Comparison of ENCODE assay signal across 8 cellular contexts in the genomic region with DNA sequence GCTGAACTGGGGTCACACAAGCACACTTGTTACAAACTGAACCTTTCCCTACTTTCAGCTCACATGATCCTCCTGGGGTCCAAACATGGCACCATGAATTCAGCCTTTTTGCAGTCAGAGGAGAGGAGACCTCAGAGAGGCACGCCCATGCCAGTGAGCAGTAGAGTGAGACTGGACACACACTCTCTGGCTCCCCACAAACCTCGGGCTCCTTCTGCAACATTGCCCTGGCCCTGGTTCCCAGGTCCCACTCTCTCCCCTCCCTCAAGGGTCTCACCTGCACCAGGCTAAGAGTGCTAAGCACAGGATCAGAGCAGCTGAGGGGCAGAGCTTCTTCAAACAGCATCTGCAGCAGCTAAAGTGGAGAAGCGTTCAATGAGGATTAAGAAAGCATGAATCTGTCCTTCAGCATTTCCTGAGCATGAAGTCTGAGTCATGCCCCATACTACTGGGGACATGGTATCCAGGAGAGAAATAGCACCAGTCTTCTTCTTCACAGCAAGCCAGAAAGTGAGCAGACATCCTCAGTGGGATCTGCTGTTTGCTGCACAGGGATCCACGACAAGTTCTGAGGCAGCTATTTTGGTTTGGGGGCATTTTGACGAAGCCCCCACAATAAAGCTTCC. TPM values are rescaled to one million over a fixed set of nuclear protein-coding genes. Genes with fewer than 3 reads are reported as not detected.
DNase-seq lines count a peak whose midpoint lies in the region; ATAC-seq, FAIRE-seq and TF ChIP-seq lines count a peak whose summit lies in the region.
"Had no signal": no experiment of that assay in that cellular context is flagged by ENCODE, and none has a peak within 500 bp of the region (broad histone marks: within the 10 kb centered on the region; RNA-seq: fewer than 3 reads in every experiment).

No MANE protein-coding gene starts in this region.

- H3K9me3 Mint-ChIP-seq in GM23338, result peaks cover 6% of the 10 kb centered on the region; the same call in 1 of the 3 replicates

- H3F3A ChIP-seq in GM23338 (replicated peaks; ENCODE audit: low read depth), result no peaks in the 10 kb centered on the region

- POLR2A ChIA-PET in HepG2 (lab: Yijun Ruan, JAX), result no interaction called here

- H3K4me3 ChIP-seq in GM23338, result no peak overlapping the region
- H3K4me3 ChIP-seq in RWPE2 (ENCODE audit: severe bottlenecking), result no peak overlapping the region
- no peak overlapping the region for H3K4me3 ChIP-seq in HepG2 (replicated peaks in 1 of 3; ENCODE audit: insufficient read depth in 1 of 3, low read depth in 2 of 3, low read length in 3 of 3)

- no peak overlapping the region for H3K27ac Mint-ChIP-seq in GM23338

- no peak for DNase-seq in GM23338 (ENCODE audit: low spot score)
- no peak for DNase-seq in RWPE2 (ENCODE audit: low spot score)
- DNase-seq in HepG2 (ENCODE audit: low spot score), result no peak
- DNase-seq in NCI-H1930 (lab: John Stamatoyannopoulos, UW), result no peak
- no peak for DNase-seq in cerebellar cortex (ENCODE audit: low spot score)
- DNase-seq in NCI-H748 (lab: John Stamatoyannopoulos, UW; ENCODE audit: unreplicated experiment), result no peak
- DNase-seq: NCI-H774 had no signal

- no peak overlapping the region for H3K4me3 Mint-ChIP-seq in GM23338

- H2AFZ ChIP-seq in GM23338 (peak overlapping the region; percentile 14; the same call in 1 of the 2 replicates), HepG2 (ENCODE audit: low read length) (no peak overlapping the region)

- no peaks in the 10 kb centered on the region for H3K9me2 ChIP-seq in GM23338 (ENCODE audit: insufficient read depth)

- H3K4me1 Mint-ChIP-seq in GM23338, result no peaks in the 10 kb centered on the region

- BruUV-seq in HepG2 (replicated peaks; lab: Mats Ljungman, UMichigan), result no TSS peak

- TF ChIP-seq CTCF in GM23338 (conservative IDR thresholded peaks at IDR 0.05; ENCODE audit: low read depth in 2 of 2), result no peak
- TF ChIP-seq CTCF in RWPE2 (IDR thresholded peaks at IDR 0.05; ENCODE audit: poor library complexity, severe bottlenecking), result no peak
- no peak for TF ChIP-seq CTCF in HepG2 (CRISPR knock-in tag; IDR thresholded peaks at IDR 0.05)

- H3K27me3 Mint-ChIP-seq in GM23338 (ENCODE audit: insufficient read depth, low read depth, poor library complexity), result no peaks in the 10 kb centered on the region

- TF ChIP-seq POLR2A in HepG2 (IDR thresholded peaks at IDR 0.05; ENCODE audit: insufficient read depth in 1 of 2, low read depth in 2 of 2, low read length in 2 of 2), result no peak

- H3K27ac ChIP-seq in GM23338 (ENCODE audit: low read depth) (no peak overlapping the region), RWPE2 (ENCODE audit: poor library complexity, severe bottlenecking) (no peak overlapping the region), HepG2 (ENCODE audit: extremely low read length, insufficient read depth, low read length) (no peak overlapping the region)

- no peaks in the 10 kb centered on the region for H3K27me3 ChIP-seq in GM23338 (ENCODE audit: insufficient read depth)
- H3K27me3 ChIP-seq in RWPE2 (ENCODE audit: insufficient read depth, poor library complexity, severe bottlenecking), result no peaks in the 10 kb centered on the region
- no peaks in the 10 kb centered on the region; a peak in 1 of 5 replicates for H3K27me3 ChIP-seq in HepG2 (ENCODE audit: control insufficient read depth in 1 of 2, insufficient read depth in 2 of 2, low read length in 2 of 2)

- H3K79me2 ChIP-seq in GM23338 (replicated peaks; ENCODE audit: insufficient read depth) (no peaks in the 10 kb centered on the region), HepG2 (ENCODE audit: insufficient read depth, low read length) (no peaks in the 10 kb centered on the region)

- no peak for TF ChIP-seq EP300 in HepG2 (IDR thresholded peaks at IDR 0.05; ENCODE audit: low read depth in 2 of 2, low read length in 2 of 2)
- TF ChIP-seq EP300 in HepG2 (CRISPR knock-in tag; IDR thresholded peaks at IDR 0.05; ENCODE audit: borderline replicate concordance), result no peak

- H3K4me1 ChIP-seq in GM23338 (ENCODE audit: insufficient read depth) (no peaks in the 10 kb centered on the region), RWPE2 (ENCODE audit: insufficient read depth, poor library complexity, severe bottlenecking) (peaks cover 16% of the 10 kb centered on the region), HepG2 (ENCODE audit: insufficient read depth, low read length) (peaks cover 13% of the 10 kb centered on the region)

- H3K9me3 ChIP-seq in RWPE2 (ENCODE audit: severe bottlenecking) (no peaks in the 10 kb centered on the region), HepG2 (ENCODE audit: low read length) (no peaks in the 10 kb centered on the region)

- in situ Hi-C loops in HepG2 (cut with HindIII; ENCODE audit: extremely low pct_ligation_motif_present, low pct_unique_long_range_greater_than_20kb), result no loop called here

- no peak for ATAC-seq in GM23338
- peak; percentile 76 for ATAC-seq in RWPE2 (ENCODE audit: low read depth)
- ATAC-seq in HepG2, result peak; percentile 60

- 44% methylated on average over 5 of the region's 5 CpGs for WGBS in HepG2 (ENCODE audit: low lambda C conversion rate)

- no peak for FAIRE-seq in HepG2 (lab: Jason Lieb, UNC)
- FAIRE-seq: endometrium had no signal

- intact Hi-C loops in HepG2 (cut with micrococcal nuclease; ENCODE audit: unreplicated experiment), result no loop called here

- TF ChIP-seq RAD21 in HepG2 (CRISPR knock-in tag; IDR thresholded peaks at IDR 0.05), result no peak

- H3K36me3 ChIP-seq in GM23338 (ENCODE audit: insufficient read depth), result no peaks in the 10 kb centered on the region
- H3K36me3 ChIP-seq in RWPE2 (ENCODE audit: low read depth), result no peaks in the 10 kb centered on the region
- H3K36me3 ChIP-seq in HepG2 (replicated peaks in 1 of 2; ENCODE audit: control insufficient read depth in 1 of 2, insufficient read depth in 2 of 2, low read length in 2 of 2), result no peaks in the 10 kb centered on the region

- H3K36me3 Mint-ChIP-seq in GM23338 (ENCODE audit: low read depth), result no peaks in the 10 kb centered on the region

- CTCF ChIA-PET in HepG2 (lab: Yijun Ruan, JAX; ENCODE audit: low intra/inter-chr PET ratio, low total read pairs), result no interaction called here

- H4K20me1 ChIP-seq in GM23338 (replicated peaks; ENCODE audit: insufficient read depth) (no peaks in the 10 kb centered on the region), HepG2 (ENCODE audit: insufficient read depth, low read length) (no peaks in the 10 kb centered on the region)

- no peak overlapping the region for H3K9ac ChIP-seq in HepG2 (ENCODE audit: insufficient read depth, low read depth, low read length)

- H3K4me2 ChIP-seq in GM23338 (no peak overlapping the region), HepG2 (ENCODE audit: low read depth, low read length) (no peak overlapping the region)

RNA-seq across cellular contexts. Expression of gene SLC35A4, which starts 27.2 kb away (rescaled TPM):
- total RNA-seq in GM23338 (2014; rRNA removed; shearing (Covaris generic)), result 34.4 and 39.1 TPM in 2 replicates
- polyA plus RNA-seq in GM23338 (2016; fragmentation: Nextera tagmentation; extraction: Ambion mirVana), result 17.7 and 19.0 TPM in 2 replicates
- total RNA-seq in HepG2 (2016; rRNA removed; fragmentation: Illumina TruSeq; extraction: Trizol), result 0.71 and 0.95 TPM in 2 replicates
- total RNA-seq in HepG2 (2016; cell fraction: cytosol; rRNA removed; fragmentation: Illumina TruSeq; extraction: Trizol; ENCODE audit: low read depth), result 0.18 and 0.20 TPM in 2 replicates
- 0.55 and 1.4 TPM in 2 replicates for total RNA-seq in HepG2 (2016; cell fraction: insoluble cytoplasmic fraction; rRNA removed; fragmentation: Illumina TruSeq; extraction: Trizol)
- 1.3 TPM in 2 replicates for total RNA-seq in HepG2 (2016; cell fraction: membrane; rRNA removed; fragmentation: Illumina TruSeq; extraction: Trizol)
- 0.50 and 1.2 TPM in 2 replicates for total RNA-seq in HepG2 (2016; cell fraction: nucleus; rRNA removed; fragmentation: Illumina TruSeq; extraction: Trizol)
- 4.0 and 5.0 TPM in 2 replicates for polyA plus RNA-seq in HepG2 (2011; rRNA removed)
- 2.0 and 2.4 TPM in 2 replicates for polyA plus RNA-seq in HepG2 (2011; cell fraction: cytosol; rRNA removed)
- 1.8 and 2.8 TPM in 2 replicates for polyA plus RNA-seq in HepG2 (2011; cell fraction: nucleus; rRNA removed)
- polyA plus RNA-seq in HepG2 (2012), result 1.7 and 2.1 TPM in 2 replicates
- 0.37 and 0.50 TPM in 2 replicates for polyA plus RNA-seq in HepG2 (2016; cell fraction: cytosol; fragmentation: Illumina TruSeq; extraction: Trizol; ENCODE audit: low read depth)
- polyA plus RNA-seq in HepG2 (2016; cell fraction: insoluble cytoplasmic fraction; fragmentation: Illumina TruSeq; extraction: Trizol; ENCODE audit: low read depth), result 1.2 and 1.3 TPM in 2 replicates
- 1.8 TPM in 2 replicates for polyA plus RNA-seq in HepG2 (2016; cell fraction: membrane; fragmentation: Illumina TruSeq; extraction: Trizol; ENCODE audit: low read depth)
- polyA plus RNA-seq in HepG2 (2016; cell fraction: nucleus; fragmentation: Illumina TruSeq; extraction: Trizol; ENCODE audit: insufficient read depth, low read depth), result 1.0 and 1.4 TPM in 2 replicates
- 4.2 and 169 TPM in 2 replicates for polyA minus RNA-seq in HepG2 (2011; rRNA and poly(A)+ RNA removed; ENCODE audit: low replicate concordance)
- 0.79 TPM in 2 replicates for polyA minus RNA-seq in HepG2 (2011; cell fraction: cytosol; rRNA and poly(A)+ RNA removed)
- polyA minus RNA-seq in HepG2 (2011; cell fraction: nucleus; rRNA and poly(A)+ RNA removed), result 1.0 and 1.5 TPM in 2 replicates

RNA-seq across cellular contexts. Expression of gene APBB3, which starts 27.5 kb away (rescaled TPM):
- total RNA-seq in GM23338 (2014; rRNA removed; shearing (Covaris generic)), result 10.2 and 15.4 TPM in 2 replicates
- polyA plus RNA-seq in GM23338 (2016; fragmentation: Nextera tagmentation; extraction: Ambion mirVana) (7.7 and 9.0 TPM in 2 replicates), HepG2 (2011; rRNA removed) (0.78 and 1.4 TPM in 2 replicates)
- total RNA-seq in HepG2 (2016; rRNA removed; fragmentation: Illumina TruSeq; extraction: Trizol), result 0.22 and 0.38 TPM in 2 replicates
- not detected in 2 replicates for total RNA-seq in HepG2 (2016; cell fraction: cytosol; rRNA removed; fragmentation: Illumina TruSeq; extraction: Trizol; ENCODE audit: low read depth)
- 0.24 TPM in 1 of 2 replicates, not detected in the other for total RNA-seq in HepG2 (2016; cell fraction: insoluble cytoplasmic fraction; rRNA removed; fragmentation: Illumina TruSeq; extraction: Trizol)
- not detected in 2 replicates for total RNA-seq in HepG2 (2016; cell fraction: membrane; rRNA removed; fragmentation: Illumina TruSeq; extraction: Trizol)
- total RNA-seq in HepG2 (2016; cell fraction: nucleus; rRNA removed; fragmentation: Illumina TruSeq; extraction: Trizol), result 0.43 and 0.78 TPM in 2 replicates
- 0.17 and 0.21 TPM in 2 replicates for polyA plus RNA-seq in HepG2 (2011; cell fraction: cytosol; rRNA removed)
- 9.0 and 9.1 TPM in 2 replicates for polyA plus RNA-seq in HepG2 (2011; cell fraction: nucleus; rRNA removed)
- polyA plus RNA-seq in HepG2 (2012), result 0.38 and 0.51 TPM in 2 replicates
- polyA plus RNA-seq in HepG2 (2016; cell fraction: cytosol; fragmentation: Illumina TruSeq; extraction: Trizol; ENCODE audit: low read depth), result not detected in 2 replicates
- polyA plus RNA-seq in HepG2 (2016; cell fraction: insoluble cytoplasmic fraction; fragmentation: Illumina TruSeq; extraction: Trizol; ENCODE audit: low read depth), result not detected in 2 replicates
- polyA plus RNA-seq in HepG2 (2016; cell fraction: membrane; fragmentation: Illumina TruSeq; extraction: Trizol; ENCODE audit: low read depth), result not detected in 2 replicates
- 1.9 and 2.0 TPM in 2 replicates for polyA plus RNA-seq in HepG2 (2016; cell fraction: nucleus; fragmentation: Illumina TruSeq; extraction: Trizol; ENCODE audit: insufficient read depth, low read depth)
- 0.68 and 26.5 TPM in 2 replicates for polyA minus RNA-seq in HepG2 (2011; rRNA and poly(A)+ RNA removed; ENCODE audit: low replicate concordance)
- polyA minus RNA-seq in HepG2 (2011; cell fraction: cytosol; rRNA and poly(A)+ RNA removed), result 0.70 TPM in 1 of 2 replicates, not detected in the other
- 1.3 and 3.2 TPM in 2 replicates for polyA minus RNA-seq in HepG2 (2011; cell fraction: nucleus; rRNA and poly(A)+ RNA removed)

RNA-seq across cellular contexts. Expression of gene SRA1, which starts 34.6 kb away (rescaled TPM):
- total RNA-seq in GM23338 (2014; rRNA removed; shearing (Covaris generic)), result 29.7 and 38.4 TPM in 2 replicates
- polyA plus RNA-seq in GM23338 (2016; fragmentation: Nextera tagmentation; extraction: Ambion mirVana) (67.2 and 74.7 TPM in 2 replicates), HepG2 (2011; rRNA removed) (14.2 and 15.6 TPM in 2 replicates)
- total RNA-seq in HepG2 (2016; rRNA removed; fragmentation: Illumina TruSeq; extraction: Trizol), result 32.8 and 38.1 TPM in 2 replicates
- 39.0 and 47.9 TPM in 2 replicates for total RNA-seq in HepG2 (2016; cell fraction: cytosol; rRNA removed; fragmentation: Illumina TruSeq; extraction: Trizol; ENCODE audit: low read depth)
- total RNA-seq in HepG2 (2016; cell fraction: insoluble cytoplasmic fraction; rRNA removed; fragmentation: Illumina TruSeq; extraction: Trizol), result 31.9 and 32.7 TPM in 2 replicates
- 39.6 and 41.8 TPM in 2 replicates for total RNA-seq in HepG2 (2016; cell fraction: membrane; rRNA removed; fragmentation: Illumina TruSeq; extraction: Trizol)
- 15.1 and 15.3 TPM in 2 replicates for total RNA-seq in HepG2 (2016; cell fraction: nucleus; rRNA removed; fragmentation: Illumina TruSeq; extraction: Trizol)
- polyA plus RNA-seq in HepG2 (2011; cell fraction: cytosol; rRNA removed), result 16.8 and 19.0 TPM in 2 replicates
- polyA plus RNA-seq in HepG2 (2011; cell fraction: nucleus; rRNA removed), result 9.8 and 10.4 TPM in 2 replicates
- 11.6 and 17.9 TPM in 2 replicates for polyA plus RNA-seq in HepG2 (2012)
- polyA plus RNA-seq in HepG2 (2016; cell fraction: cytosol; fragmentation: Illumina TruSeq; extraction: Trizol; ENCODE audit: low read depth), result 62.2 and 65.0 TPM in 2 replicates
- polyA plus RNA-seq in HepG2 (2016; cell fraction: insoluble cytoplasmic fraction; fragmentation: Illumina TruSeq; extraction: Trizol; ENCODE audit: low read depth), result 33.8 and 43.4 TPM in 2 replicates
- polyA plus RNA-seq in HepG2 (2016; cell fraction: membrane; fragmentation: Illumina TruSeq; extraction: Trizol; ENCODE audit: low read depth), result 38.5 and 50.1 TPM in 2 replicates
- polyA plus RNA-seq in HepG2 (2016; cell fraction: nucleus; fragmentation: Illumina TruSeq; extraction: Trizol; ENCODE audit: insufficient read depth, low read depth), result 26.2 and 27.3 TPM in 2 replicates
- polyA minus RNA-seq in HepG2 (2011; rRNA and poly(A)+ RNA removed; ENCODE audit: low replicate concordance), result 8.3 and 20.3 TPM in 2 replicates
- polyA minus RNA-seq in HepG2 (2011; cell fraction: cytosol; rRNA and poly(A)+ RNA removed), result 8.6 and 9.0 TPM in 2 replicates
- 10.8 and 11.3 TPM in 2 replicates for polyA minus RNA-seq in HepG2 (2011; cell fraction: nucleus; rRNA and poly(A)+ RNA removed)

RNA-seq across cellular contexts. Expression of gene CD14, which starts 41.1 kb away (rescaled TPM):
- not detected in 2 replicates for total RNA-seq in GM23338 (2014; rRNA removed; shearing (Covaris generic))
- polyA plus RNA-seq in GM23338 (2016; fragmentation: Nextera tagmentation; extraction: Ambion mirVana) (0.17 TPM in 1 of 2 replicates, not detected in the other), HepG2 (2011; rRNA removed) (4.7 and 9.8 TPM in 2 replicates)
- 0.70 and 1.7 TPM in 2 replicates for total RNA-seq in HepG2 (2016; rRNA removed; fragmentation: Illumina TruSeq; extraction: Trizol)
- 0.35 and 0.40 TPM in 2 replicates for total RNA-seq in HepG2 (2016; cell fraction: cytosol; rRNA removed; fragmentation: Illumina TruSeq; extraction: Trizol; ENCODE audit: low read depth)
- 1.4 TPM in 2 replicates for total RNA-seq in HepG2 (2016; cell fraction: insoluble cytoplasmic fraction; rRNA removed; fragmentation: Illumina TruSeq; extraction: Trizol)
- total RNA-seq in HepG2 (2016; cell fraction: membrane; rRNA removed; fragmentation: Illumina TruSeq; extraction: Trizol), result 0.22 and 0.31 TPM in 2 replicates
- 1.5 and 1.7 TPM in 2 replicates for total RNA-seq in HepG2 (2016; cell fraction: nucleus; rRNA removed; fragmentation: Illumina TruSeq; extraction: Trizol)
- 4.5 and 5.6 TPM in 2 replicates for polyA plus RNA-seq in HepG2 (2011; cell fraction: cytosol; rRNA removed)
- 3.9 and 7.5 TPM in 2 replicates for polyA plus RNA-seq in HepG2 (2011; cell fraction: nucleus; rRNA removed)
- 2.7 and 8.6 TPM in 2 replicates for polyA plus RNA-seq in HepG2 (2012)
- 0.16 and 0.26 TPM in 2 replicates for polyA plus RNA-seq in HepG2 (2016; cell fraction: cytosol; fragmentation: Illumina TruSeq; extraction: Trizol; ENCODE audit: low read depth)
- 0.59 and 0.86 TPM in 2 replicates for polyA plus RNA-seq in HepG2 (2016; cell fraction: insoluble cytoplasmic fraction; fragmentation: Illumina TruSeq; extraction: Trizol; ENCODE audit: low read depth)
- 0.15 and 0.20 TPM in 2 replicates for polyA plus RNA-seq in HepG2 (2016; cell fraction: membrane; fragmentation: Illumina TruSeq; extraction: Trizol; ENCODE audit: low read depth)
- 1.8 and 4.1 TPM in 2 replicates for polyA plus RNA-seq in HepG2 (2016; cell fraction: nucleus; fragmentation: Illumina TruSeq; extraction: Trizol; ENCODE audit: insufficient read depth, low read depth)
- 0.16 and 4.7 TPM in 2 replicates for polyA minus RNA-seq in HepG2 (2011; rRNA and poly(A)+ RNA removed; ENCODE audit: low replicate concordance)
- 2.6 and 4.0 TPM in 2 replicates for polyA minus RNA-seq in HepG2 (2011; cell fraction: cytosol; rRNA and poly(A)+ RNA removed)
- polyA minus RNA-seq in HepG2 (2011; cell fraction: nucleus; rRNA and poly(A)+ RNA removed), result 0.90 and 1.5 TPM in 2 replicates

RNA-seq across cellular contexts. Expression of gene EIF4EBP3, which starts 44.4 kb away (rescaled TPM):
- total RNA-seq in GM23338 (2014; rRNA removed; shearing (Covaris generic)), result 2.4 TPM in 1 of 2 replicates, not detected in the other
- polyA plus RNA-seq in GM23338 (2016; fragmentation: Nextera tagmentation; extraction: Ambion mirVana) (20.2 and 21.5 TPM in 2 replicates), HepG2 (2011; rRNA removed) (0.31 and 0.61 TPM in 2 replicates)
- total RNA-seq in HepG2 (2016; rRNA removed; fragmentation: Illumina TruSeq; extraction: Trizol), result 1.7 and 1.9 TPM in 2 replicates
- total RNA-seq in HepG2 (2016; cell fraction: cytosol; rRNA removed; fragmentation: Illumina TruSeq; extraction: Trizol; ENCODE audit: low read depth), result 0.91 and 1.5 TPM in 2 replicates
- 0.37 and 1.7 TPM in 2 replicates for total RNA-seq in HepG2 (2016; cell fraction: insoluble cytoplasmic fraction; rRNA removed; fragmentation: Illumina TruSeq; extraction: Trizol)
- total RNA-seq in HepG2 (2016; cell fraction: membrane; rRNA removed; fragmentation: Illumina TruSeq; extraction: Trizol), result 1.1 and 1.7 TPM in 2 replicates
- not detected in 2 replicates for total RNA-seq in HepG2 (2016; cell fraction: nucleus; rRNA removed; fragmentation: Illumina TruSeq; extraction: Trizol)
- 0.54 and 0.85 TPM in 2 replicates for polyA plus RNA-seq in HepG2 (2011; cell fraction: cytosol; rRNA removed)
- polyA plus RNA-seq in HepG2 (2011; cell fraction: nucleus; rRNA removed), result 1.5 and 2.3 TPM in 2 replicates
- polyA plus RNA-seq in HepG2 (2012), result 1.8 and 6.3 TPM in 2 replicates
- 1.5 TPM in 2 replicates for polyA plus RNA-seq in HepG2 (2016; cell fraction: cytosol; fragmentation: Illumina TruSeq; extraction: Trizol; ENCODE audit: low read depth)
- 0.44 and 2.1 TPM in 2 replicates for polyA plus RNA-seq in HepG2 (2016; cell fraction: insoluble cytoplasmic fraction; fragmentation: Illumina TruSeq; extraction: Trizol; ENCODE audit: low read depth)
- 2.5 and 3.0 TPM in 2 replicates for polyA plus RNA-seq in HepG2 (2016; cell fraction: membrane; fragmentation: Illumina TruSeq; extraction: Trizol; ENCODE audit: low read depth)
- 9.1 and 9.5 TPM in 2 replicates for polyA plus RNA-seq in HepG2 (2016; cell fraction: nucleus; fragmentation: Illumina TruSeq; extraction: Trizol; ENCODE audit: insufficient read depth, low read depth)
- polyA minus RNA-seq in HepG2 (2011; rRNA and poly(A)+ RNA removed; ENCODE audit: low replicate concordance), result 2.0 TPM in 1 of 2 replicates, not detected in the other
- 1.1 and 1.2 TPM in 2 replicates for polyA minus RNA-seq in HepG2 (2011; cell fraction: cytosol; rRNA and poly(A)+ RNA removed)
- polyA minus RNA-seq in HepG2 (2011; cell fraction: nucleus; rRNA and poly(A)+ RNA removed), result not detected in 2 replicates

Comparison
In these comparisons a context has a peak if more than half of its experiments do, and no peak if none do; other contexts are left out.
1. RNA of gene SLC35A4, which starts 27.2 kb away (total RNA-seq): 34.4 to 39.1 TPM in GM23338; 0.18 to 1.4 TPM in HepG2; every median in the first group is over 10 times any median in the second.